8 cellular contexts compared by ENCODE assay signal in the genomic region with DNA sequence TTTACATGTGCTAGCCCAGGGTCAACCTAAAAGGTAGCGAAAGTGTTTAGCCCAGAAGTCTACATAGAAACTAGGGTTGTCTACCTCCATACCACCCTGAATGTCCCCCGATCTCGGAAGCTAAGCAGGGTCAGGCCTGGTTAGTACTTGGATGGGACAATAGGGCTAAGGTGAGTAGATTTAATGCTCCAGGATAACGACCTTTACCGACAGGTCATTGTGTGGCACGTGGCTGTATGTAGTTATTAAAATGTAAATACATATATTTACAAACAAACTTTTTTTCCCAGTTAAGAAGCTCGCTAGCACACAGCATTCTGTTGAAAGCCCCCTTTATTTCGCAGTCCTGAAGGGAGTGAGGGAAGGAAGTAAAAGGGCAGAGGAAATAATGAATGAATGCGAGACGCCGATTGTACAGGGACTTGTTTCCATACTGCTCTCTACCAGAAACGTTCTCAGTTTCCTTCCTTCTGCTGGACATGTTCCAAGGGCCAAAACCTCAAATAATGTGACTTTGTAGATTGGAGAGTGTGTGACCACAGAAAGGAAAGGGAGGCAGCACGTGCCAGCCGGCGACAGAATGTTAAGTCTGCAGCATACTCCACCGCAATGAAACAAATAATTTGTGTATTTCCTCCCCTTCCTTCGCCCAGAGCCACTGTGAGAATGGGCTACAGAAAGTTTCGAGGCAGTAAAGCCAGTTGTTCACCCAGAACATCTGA. TPM values are rescaled to one million over a fixed set of nuclear protein-coding genes. Genes with fewer than 3 reads are reported as not detected.
DNase-seq lines count a peak whose midpoint lies in the region; ATAC-seq and TF ChIP-seq lines count a peak whose summit lies in the region.

No MANE protein-coding gene starts in this region.

- DNase-seq in AG09309 (ENCODE audit: low read depth): no peak
- DNase-seq in SK-N-DZ (ENCODE audit: low spot score): peak; percentile 61
- DNase-seq in body of pancreas: peak in 3 of 4 donors; percentile 15 to 30 (median 26)
- DNase-seq in immature natural killer cell: peak; percentile 33 to 53 (median 41)
- peak; percentile 34 to 46 for DNase-seq in stimulated activated CD4-positive, alpha-beta T cell treated with anti-CD3 and anti-CD28 coated beads, Interleukin-2, amount 100 ng/mL, for 24 hours
- DNase-seq in amniotic stem cell (lab: John Stamatoyannopoulos, UW): no peak

- H3K4me1 ChIP-seq in body of pancreas: peaks cover 22% of the 10 kb centered on the region

- no peaks in the 10 kb centered on the region for H3K36me3 ChIP-seq in body of pancreas (replicated peaks in 1 of 2; ENCODE audit: insufficient read depth in 1 of 2, low read depth in 2 of 2)

- no peak for TF ChIP-seq POLR2A in body of pancreas (IDR thresholded peaks at IDR 0.05)

- H3K36me3 Mint-ChIP-seq in immature natural killer cell: no peaks in the 10 kb centered on the region

- peak; percentile 8 for ATAC-seq in GM18502 (IDR thresholded peaks at IDR 0.05; ENCODE audit: poor library complexity, unreplicated experiment)
- ATAC-seq in HG03139 (IDR thresholded peaks at IDR 0.05; ENCODE audit: unreplicated experiment): peak; percentile 0
- ATAC-seq in body of pancreas: peak; percentile 3

- no peaks in the 10 kb centered on the region for H3K9me3 Mint-ChIP-seq in immature natural killer cell

- peak overlapping the region; percentile 89 to 97 (median 95) for H3K27ac Mint-ChIP-seq in immature natural killer cell

- H3K4me3 ChIP-seq in AG09309 (ENCODE audit: control insufficient read depth, low read depth, low read length) (peak overlapping the region; percentile 78), body of pancreas (peak overlapping the region; percentile 38 to 55)

- peaks cover 35 to 51% of the 10 kb centered on the region in 2 donors for H3K4me1 Mint-ChIP-seq in immature natural killer cell

- H3K9me3 ChIP-seq in body of pancreas: no peaks in the 10 kb centered on the region

- peak overlapping the region; percentile 43 to 81 (median 78) for H3K27ac ChIP-seq in body of pancreas

- peaks cover 3 to 10% (median 6%) of the 10 kb centered on the region in 3 donors for H3K27me3 Mint-ChIP-seq in immature natural killer cell (ENCODE audit: low read depth in 3 of 3)

- no peaks in the 10 kb centered on the region for H3K27me3 ChIP-seq in body of pancreas

- 2% methylated on average over 18 of the region's 18 CpGs for WGBS in body of pancreas, 2 donors

- TF ChIP-seq CTCF in AG09309 (IDR thresholded peaks at IDR 0.05; ENCODE audit: control insufficient read depth, insufficient read depth, low read depth, low read length, missing control alignments) (no peak), body of pancreas (IDR thresholded peaks at IDR 0.05) (no peak)

- intact Hi-C loops in body of pancreas (cut with DNase I): no loop called here

- peak overlapping the region; percentile 93 to 100 (median 98) for H3K4me3 Mint-ChIP-seq in immature natural killer cell

RNA-seq across cellular contexts. Expression of gene ADAT2, which starts 0.6 kb away (rescaled TPM):
- 12.6 and 13.6 TPM in 2 replicates for polyA plus RNA-seq in SK-N-DZ (2014; cell fraction: cytosol; rRNA removed)
- 18.8 and 26.1 TPM in 2 replicates for polyA plus RNA-seq in SK-N-DZ (2014; cell fraction: nucleus; rRNA removed)
- total RNA-seq in body of pancreas: 1 to 10 TPM; 6.9 to 7.8 TPM
- polyA plus RNA-seq in immature natural killer cell: 1 to 10 TPM in 1 of 3 donors, under 1 TPM in 1, not detected in 1; 0.66 to 1.2 TPM

RNA-seq across cellular contexts. Expression of gene PEX3, which starts 0.7 kb away (rescaled TPM):
- 14.8 and 16.5 TPM in 2 replicates for polyA plus RNA-seq in SK-N-DZ (2014; cell fraction: cytosol; rRNA removed)
- 16.6 and 16.9 TPM in 2 replicates for polyA plus RNA-seq in SK-N-DZ (2014; cell fraction: nucleus; rRNA removed)
- total RNA-seq in body of pancreas: 1 to 10 TPM; 2.0 to 4.4 TPM
- 10 to 100 TPM; 12.5 to 16.6 (median 14.2) TPM for polyA plus RNA-seq in immature natural killer cell

Comparison
In these comparisons a context has a peak if more than half of its experiments do, and no peak if none do; other contexts are left out.
1. DNase-seq: peak in SK-N-DZ (single experiment), body of pancreas (3 of 4), immature natural killer cell (3 of 3) and stimulated activated CD4-positive, alpha-beta T cell treated with anti-CD3 and anti-CD28 coated beads, Interleukin-2, amount 100 ng/mL, for 24 hours (2 of 2); none in AG09309 (single experiment) and amniotic stem cell (single experiment).
2. Peak in every context shown above with its lines, with median percentiles within 50 percentile points of each other: ATAC-seq.